8 cellular contexts compared by ENCODE assay signal in genomic region chr6:158629376-158630221, GRCh38. TPM values are rescaled to one million over a fixed set of nuclear protein-coding genes. Genes with fewer than 3 reads are reported as not detected.
A peak's percentile ranks its signal among the peaks of the same experiment; 100 is the strongest.
DNase-seq lines count a peak whose midpoint lies in the region; ATAC-seq and TF ChIP-seq lines count a peak whose summit lies in the region.

No MANE protein-coding gene starts in this region.

- H3K36me3 ChIP-seq in BE2C: peaks cover 47% of the 10 kb centered on the region

- no peaks in the 10 kb centered on the region for H3K27me3 ChIP-seq in BE2C

- ATAC-seq in HG03460 (IDR thresholded peaks at IDR 0.05; ENCODE audit: unreplicated experiment): no peak
- ATAC-seq in HG03354 (IDR thresholded peaks at IDR 0.05; ENCODE audit: poor library complexity, severe bottlenecking, unreplicated experiment): no peak

- DNase-seq in BE2C: no peak
- DNase-seq in HuH-7 (ENCODE audit: low spot score): peak; percentile 86
- peak; percentile 41 for DNase-seq in activated T-cell treated with anti-CD3 and anti-CD28 coated beads, Interleukin-2, amount 50 U/mL, for 24 hours
- peak; percentile 80 for DNase-seq in iPS-NIHi11 (ENCODE audit: low spot score)
- DNase-seq in NCI-H226: no peak
- DNase-seq in hepatic stellate cell (ENCODE audit: low spot score): no peak

- H3K4me1 Mint-ChIP-seq in activated T-cell treated with anti-CD3 and anti-CD28 coated beads, Interleukin-2, amount 50 U/mL, for 24 hours (ENCODE audit: low read depth): peaks cover 58% of the 10 kb centered on the region

- H3K36me3 Mint-ChIP-seq in activated T-cell treated with anti-CD3 and anti-CD28 coated beads, Interleukin-2, amount 50 U/mL, for 24 hours (ENCODE audit: low read depth): peaks cover 98% of the 10 kb centered on the region

- H3K9me3 Mint-ChIP-seq in activated T-cell treated with anti-CD3 and anti-CD28 coated beads, Interleukin-2, amount 50 U/mL, for 24 hours: no peaks in the 10 kb centered on the region

- H3K27me3 Mint-ChIP-seq in activated T-cell treated with anti-CD3 and anti-CD28 coated beads, Interleukin-2, amount 50 U/mL, for 24 hours: no peaks in the 10 kb centered on the region

- peak; percentile 13 for TF ChIP-seq CTCF in BE2C (IDR thresholded peaks at IDR 0.05; ENCODE audit: low read depth, low read length)

- H3K4me3 ChIP-seq in BE2C (ENCODE audit: low read depth, low read length): no peak overlapping the region

- H3K4me3 Mint-ChIP-seq in activated T-cell treated with anti-CD3 and anti-CD28 coated beads, Interleukin-2, amount 50 U/mL, for 24 hours: peak overlapping the region; percentile 36

- peak overlapping the region; percentile 94 for H3K27ac Mint-ChIP-seq in activated T-cell treated with anti-CD3 and anti-CD28 coated beads, Interleukin-2, amount 50 U/mL, for 24 hours

- H3K9me3 ChIP-seq in BE2C: no peaks in the 10 kb centered on the region

- H3K4me1 ChIP-seq in BE2C: peaks cover 5% of the 10 kb centered on the region; the same call in 1 of the 2 replicates

RNA-seq across cellular contexts. Expression of gene DYNLT1, which starts 14.9 kb away (rescaled TPM):
- polyA plus RNA-seq in BE2C (2012; ENCODE audit: insufficient read depth, insufficient read length, low read depth): 122 TPM

RNA-seq across cellular contexts. Expression of gene SYTL3, which starts 20.3 kb away (rescaled TPM):
- polyA plus RNA-seq in BE2C (2012; ENCODE audit: insufficient read depth, insufficient read length, low read depth): 0.39 TPM

Comparison
In these comparisons a context has a peak if more than half of its experiments do, and no peak if none do; other contexts are left out.
1. DNase-seq: peak in HuH-7 (single experiment), activated T-cell treated with anti-CD3 and anti-CD28 coated beads, Interleukin-2, amount 50 U/mL, for 24 hours (single experiment) and iPS-NIHi11 (single experiment); none in BE2C (single experiment), NCI-H226 (single experiment) and hepatic stellate cell (single experiment).